ENCODE assay signal across 20 cellular contexts in the genomic region with DNA sequence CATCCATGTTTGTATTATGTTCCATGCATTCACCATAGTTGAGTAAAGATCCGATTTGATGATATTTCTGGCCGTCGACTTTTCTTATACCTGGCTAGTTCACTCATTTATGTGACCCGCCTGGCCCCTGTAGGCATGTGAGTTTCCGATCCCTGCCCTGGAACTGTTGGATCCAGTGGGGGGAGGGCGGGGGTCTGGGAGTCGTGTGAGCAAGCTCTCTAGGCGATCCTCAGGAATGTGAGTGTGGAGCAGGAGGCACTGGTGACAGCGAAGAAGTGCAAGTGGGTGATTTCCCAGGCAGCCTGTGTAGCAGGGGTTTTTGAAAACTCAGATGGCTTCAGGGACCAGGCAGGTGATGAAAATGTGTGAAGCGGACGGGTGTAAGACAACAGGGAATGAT.
"Had no signal": no experiment of that assay in that cellular context is flagged by ENCODE, and none has a peak within 500 bp of the region (broad histone marks: within the 10 kb centered on the region; RNA-seq: fewer than 3 reads in every experiment).

No MANE protein-coding gene starts in this region.

- H3K9me3 ChIP-seq: right atrium auricular region, suprapubic skin had no signal

- ATAC-seq: activated CD4-positive, CD25-positive, alpha-beta regulatory T cell treated with anti-CD3 and anti-CD28 coated beads, Interleukin-2, amount 50 U/mL, for 24 hours; left ventricle myocardium superior; natural killer cell; SK-N-SH treated with all-trans-retinoic acid at 6 μM for 48 hours; stimulated activated naive CD8-positive, alpha-beta T cell treated with anti-CD3 and anti-CD28 coated beads, Interleukin-15, amount 100 ng/mL, for 72 hours; T-cell had no signal

- H3K4me1 ChIP-seq: right atrium auricular region, suprapubic skin had no signal

- H3K27ac ChIP-seq: skin epidermis, suprapubic skin had no signal

- H3K27me3 ChIP-seq: right atrium auricular region, suprapubic skin had no signal

- DNase-seq: activated CD4-positive, alpha-beta T cell treated with anti-CD3 and anti-CD28 coated beads, Interleukin-2, amount 50 U/mL, for 1 hour; activated CD8-positive, alpha-beta memory T cell treated with anti-CD3 and anti-CD28 coated beads, Interleukin-2, amount 50 U/mL, for 4 hours; activated effector memory CD4-positive, alpha-beta T cell treated with anti-CD3 and anti-CD28 coated beads, Interleukin-2, amount 50 U/mL, for 16 hours; activated naive CD4-positive, alpha-beta T cell treated with anti-CD3 and anti-CD28 coated beads, Interleukin-2, amount 50 U/mL, for 16 hours; activated T-cell treated with anti-CD3 and anti-CD28 coated beads, Interleukin-2, amount 50 U/mL, for 48 hours; aorta; dermis blood vessel endothelial cell; effector memory CD4-positive, alpha-beta T cell; left ventricle myocardium superior; natural killer cell; occipital lobe; stimulated activated naive CD8-positive, alpha-beta T cell treated with anti-CD3 and anti-CD28 coated beads, Interleukin-15, amount 100 ng/mL, for 72 hours; T-cell; T1000; trophoblast cell had no signal

- H3K4me3 ChIP-seq: right atrium auricular region, skin epidermis, suprapubic skin had no signal
